ENCODE assay signal across 15 cellular contexts in genomic region chr5:88671808-88672499, GRCh38.
A peak's percentile ranks its signal among the peaks of the same experiment; 100 is the strongest.
DNase-seq lines count a peak whose midpoint lies in the region; ATAC-seq and TF ChIP-seq lines count a peak whose summit lies in the region.
"Had no signal": no experiment of that assay in that cellular context is flagged by ENCODE, and none has a peak within 500 bp of the region (broad histone marks: within the 10 kb centered on the region; RNA-seq: fewer than 3 reads in every experiment).

No MANE protein-coding gene starts in this region.

- H3K4me1 Mint-ChIP-seq in activated T-helper 1 cell treated with anti-CD3 and anti-CD28 coated beads, Interleukin-12 subunit alpha, Interleukin-12 subunit beta, Interleukin-2, Interleukin-4 antibody, amounts not matched to agents 30 ng/mL and 10 ng/mL and 1 ng/mL, durations not matched to agents 14 hours and 24 hours and 36 hours (ENCODE audit: low read depth), result peaks cover 33% of the 10 kb centered on the region
- H3K4me1 Mint-ChIP-seq in osteocyte (ENCODE audit: unreplicated experiment), result peaks cover 30% of the 10 kb centered on the region

- peaks cover 99% of the 10 kb centered on the region for H3K27me3 ChIP-seq in left ventricle myocardium inferior (ENCODE audit: low read depth)

- H3K9me3 ChIP-seq in left ventricle myocardium inferior (replicated peaks), result no peaks in the 10 kb centered on the region
- no peaks in the 10 kb centered on the region for H3K9me3 ChIP-seq in iPS-18c (ENCODE audit: control insufficient read depth, insufficient read depth, low read length)
- H3K9me3 ChIP-seq: upper lobe of left lung had no signal

- intact Hi-C loops in left ventricle myocardium inferior (cut with micrococcal nuclease) (no loop called here), left ventricle myocardium superior (cut with micrococcal nuclease) (loop anchor here (10.0 kb wide), 1 partner anchor 537 kb away; no protein-coding TSS in a partner anchor)
- intact Hi-C loops in activated T-helper 1 cell treated with anti-CD3 and anti-CD28 coated beads, Interleukin-12 subunit alpha, Interleukin-12 subunit beta, Interleukin-2, Interleukin-4 antibody, amounts not matched to agents 30 ng/mL and 10 ng/mL and 1 ng/mL, durations not matched to agents 14 hours and 24 hours and 36 hours (cut with micrococcal nuclease), result no loop called here

- no peaks in the 10 kb centered on the region for H3K36me3 Mint-ChIP-seq in activated T-helper 1 cell treated with anti-CD3 and anti-CD28 coated beads, Interleukin-12 subunit alpha, Interleukin-12 subunit beta, Interleukin-2, Interleukin-4 antibody, amounts not matched to agents 30 ng/mL and 10 ng/mL and 1 ng/mL, durations not matched to agents 14 hours and 24 hours and 36 hours (ENCODE audit: low read depth)
- no peaks in the 10 kb centered on the region for H3K36me3 Mint-ChIP-seq in osteocyte (ENCODE audit: unreplicated experiment)

- H3K4me3 ChIP-seq in left ventricle myocardium inferior (peak overlapping the region; percentile 39), iPS-18c (ENCODE audit: insufficient read depth, low read depth, low read length) (peak overlapping the region; percentile 43)
- H3K4me3 ChIP-seq: hepatocyte, upper lobe of left lung had no signal

- H3K4me3 Mint-ChIP-seq in activated T-helper 1 cell treated with anti-CD3 and anti-CD28 coated beads, Interleukin-12 subunit alpha, Interleukin-12 subunit beta, Interleukin-2, Interleukin-4 antibody, amounts not matched to agents 30 ng/mL and 10 ng/mL and 1 ng/mL, durations not matched to agents 14 hours and 24 hours and 36 hours, result no peak overlapping the region
- H3K4me3 Mint-ChIP-seq in osteocyte (ENCODE audit: unreplicated experiment), result no peak overlapping the region
- H3K4me3 Mint-ChIP-seq: activated naive CD8-positive, alpha-beta T cell treated with anti-CD3 and anti-CD28 coated beads, Interleukin-2, amount 50 U/mL, for 24 hours had no signal

- peaks cover 77% of the 10 kb centered on the region for H3K27me3 Mint-ChIP-seq in activated T-helper 1 cell treated with anti-CD3 and anti-CD28 coated beads, Interleukin-12 subunit alpha, Interleukin-12 subunit beta, Interleukin-2, Interleukin-4 antibody, amounts not matched to agents 30 ng/mL and 10 ng/mL and 1 ng/mL, durations not matched to agents 14 hours and 24 hours and 36 hours (ENCODE audit: insufficient read depth)
- peaks cover 92% of the 10 kb centered on the region for H3K27me3 Mint-ChIP-seq in osteocyte (ENCODE audit: unreplicated experiment)

- no peak overlapping the region for H3K27ac ChIP-seq in left ventricle myocardium inferior (replicated peaks)
- H3K27ac ChIP-seq: hepatocyte, upper lobe of left lung had no signal

- DNase-seq in left ventricle myocardium inferior (no peak), left ventricle myocardium superior (no peak), osteocyte (ENCODE audit: extremely low spot score, unreplicated experiment) (no peak), hippocampal formation (lab: John Stamatoyannopoulos, UW) (no peak), AG20443 (ENCODE audit: low spot score) (no peak), CD1c-positive myeloid dendritic cell (ENCODE audit: extremely low spot score) (no peak)
- no peak for DNase-seq in activated T-helper 1 cell treated with anti-CD3 and anti-CD28 coated beads, Interleukin-12 subunit alpha, Interleukin-12 subunit beta, Interleukin-2, Interleukin-4 antibody, amounts not matched to agents 30 ng/mL and 10 ng/mL and 1 ng/mL, durations not matched to agents 14 hours and 24 hours and 36 hours (ENCODE audit: low spot score)
- DNase-seq: activated CD8-positive, alpha-beta memory T cell treated with anti-CD3 and anti-CD28 coated beads, Interleukin-2, amount 50 U/mL, for 4 hours; activated naive CD8-positive, alpha-beta T cell treated with anti-CD3 and anti-CD28 coated beads, Interleukin-2, amount 50 U/mL, for 24 hours; effector memory CD4-positive, alpha-beta T cell; NCI-H2029; T-helper 9 cell had no signal

- ATAC-seq in left ventricle myocardium superior, result no peak
- ATAC-seq: activated naive CD8-positive, alpha-beta T cell treated with anti-CD3 and anti-CD28 coated beads, Interleukin-2, amount 50 U/mL, for 24 hours had no signal

- H3K36me3 ChIP-seq in left ventricle myocardium inferior, result no peaks in the 10 kb centered on the region
- H3K36me3 ChIP-seq: upper lobe of left lung had no signal

- H3K4me1 ChIP-seq in left ventricle myocardium inferior, result peaks cover 30% of the 10 kb centered on the region

- no peaks in the 10 kb centered on the region for H3K9me3 Mint-ChIP-seq in activated T-helper 1 cell treated with anti-CD3 and anti-CD28 coated beads, Interleukin-12 subunit alpha, Interleukin-12 subunit beta, Interleukin-2, Interleukin-4 antibody, amounts not matched to agents 30 ng/mL and 10 ng/mL and 1 ng/mL, durations not matched to agents 14 hours and 24 hours and 36 hours
- H3K9me3 Mint-ChIP-seq in osteocyte (ENCODE audit: unreplicated experiment), result no peaks in the 10 kb centered on the region

- TF ChIP-seq CTCF in left ventricle myocardium inferior (IDR thresholded peaks at IDR 0.05; ENCODE audit: borderline replicate concordance) (no peak), osteocyte (IDR thresholded peaks at IDR 0.05) (no peak)

- peak overlapping the region; percentile 11 for H3K27ac Mint-ChIP-seq in activated T-helper 1 cell treated with anti-CD3 and anti-CD28 coated beads, Interleukin-12 subunit alpha, Interleukin-12 subunit beta, Interleukin-2, Interleukin-4 antibody, amounts not matched to agents 30 ng/mL and 10 ng/mL and 1 ng/mL, durations not matched to agents 14 hours and 24 hours and 36 hours
- no peak overlapping the region for H3K27ac Mint-ChIP-seq in osteocyte (ENCODE audit: unreplicated experiment)
- H3K27ac Mint-ChIP-seq: activated naive CD8-positive, alpha-beta T cell treated with anti-CD3 and anti-CD28 coated beads, Interleukin-2, amount 50 U/mL, for 24 hours had no signal
